ENCODE assay signal across 8 cellular contexts in genomic region chr1:154558610-154559495, GRCh38. TPM values are rescaled to one million over a fixed set of nuclear protein-coding genes. Genes with fewer than 3 reads are reported as not detected.
DNase-seq lines count a peak whose midpoint lies in the region; ATAC-seq, FAIRE-seq and TF ChIP-seq lines count a peak whose summit lies in the region.

Gene UBE2Q1, minus strand, starts transcription at chr1:154558662. Its CDS starts 109 bp downstream, at chr1:154558553.

- peak within 1 kb of the TSS; percentile 85 for H3K9ac ChIP-seq in endothelial cell of umbilical vein (replicated peaks; ENCODE audit: extremely low read depth, insufficient read depth, low read length)

- no peak for FAIRE-seq in D721Med (lab: Jason Lieb, UNC)
- peak; percentile 96 for FAIRE-seq in endothelial cell of umbilical vein (lab: Jason Lieb, UNC)

- H3K36me3 ChIP-seq in OCI-LY7 (ENCODE audit: insufficient read depth, low read length): peaks cover 27% of the 10 kb centered on the region
- peaks cover 11 to 15% of the 10 kb centered on the region in 2 experiments for H3K36me3 ChIP-seq in endothelial cell of umbilical vein (ENCODE audit: control insufficient read depth in 2 of 2, extremely low read depth in 1 of 2, insufficient read depth in 2 of 2, low read length in 2 of 2)

- dilution Hi-C loops in endothelial cell of umbilical vein (cut with MboI; ENCODE audit: extremely low pct_ligation_motif_present, low sequenced_read_pairs): no loop called here

- H3K4me3 ChIP-seq in OCI-LY7 (ENCODE audit: low read depth, low read length, poor library complexity, severe bottlenecking): peak within 1 kb of the TSS; percentile 96
- H3K4me3 ChIP-seq in endothelial cell of umbilical vein (replicated peaks in 1 of 3; ENCODE audit: insufficient read depth in 1 of 3, low read depth in 1 of 3, low read length in 3 of 3): peak within 1 kb of the TSS; percentile 92

- CTCF ChIA-PET in OCI-LY7 (lab: Charles Lee; ENCODE audit: unreplicated experiment): interaction anchor here (0.6 to 1.6 kb wide), 2 partner anchors 12 to 40 kb away, joined by 3 to 4 read pairs; no protein-coding TSS in a partner anchor
- CTCF ChIA-PET in endothelial cell of umbilical vein (lab: Charles Lee): interaction anchor here (0.6 to 6.2 kb wide), 43 partner anchors 9 to 533 kb away, joined by 3 to 51 read pairs (median 5); partner anchors contain the start of genes ADAR, CHRNB2, EFNA3 and PBXIP1

- POLR2A ChIA-PET in OCI-LY7 (lab: Charles Lee) (interaction anchor here (0.5 to 2.3 kb wide), 4 partner anchors 15 to 423 kb away, joined by 4 to 8 read pairs (median 4); no protein-coding TSS in a partner anchor), endothelial cell of umbilical vein (lab: Charles Lee) (interaction anchor here (0.5 to 1.0 kb wide), 4 partner anchors 47 to 385 kb away, joined by 3 to 4 read pairs (median 4); no protein-coding TSS in a partner anchor)

- no peaks in the 10 kb centered on the region for H3K9me3 ChIP-seq in OCI-LY7 (ENCODE audit: low read length)
- no peaks in the 10 kb centered on the region for H3K9me3 ChIP-seq in endothelial cell of umbilical vein (replicated peaks; ENCODE audit: control insufficient read depth, insufficient read depth, low read length)

- TF ChIP-seq POLR2A in endothelial cell of umbilical vein (IDR thresholded peaks at IDR 0.05; ENCODE audit: low read depth, low read length): peak; percentile 57

- H3K4me2 ChIP-seq in OCI-LY7 (ENCODE audit: low read length) (peak within 1 kb of the TSS; percentile 96), endothelial cell of umbilical vein (ENCODE audit: insufficient read depth, low read length) (peak within 1 kb of the TSS; percentile 94)

- H3K9me2 ChIP-seq in OCI-LY7 (ENCODE audit: insufficient read depth, low read length): no peaks in the 10 kb centered on the region

- H3K27me3 ChIP-seq in endothelial cell of umbilical vein (ENCODE audit: control insufficient read depth in 2 of 2, insufficient read depth in 2 of 2, low read length in 2 of 2): no peaks in the 10 kb centered on the region

- TF ChIP-seq CTCF in D721Med (IDR thresholded peaks at IDR 0.05; ENCODE audit: insufficient read depth, missing control alignments) (no peak), OCI-LY7 (conservative IDR thresholded peaks at IDR 0.05; ENCODE audit: low read length) (no peak), endothelial cell of umbilical vein (IDR thresholded peaks at IDR 0.05; ENCODE audit: extremely low read depth in 1 of 2, insufficient read depth in 1 of 2, low read depth in 1 of 2, low read length in 2 of 2) (no peak)

- no peaks in the 10 kb centered on the region for H3K9me1 ChIP-seq in endothelial cell of umbilical vein (replicated peaks; ENCODE audit: control insufficient read depth, extremely low read depth, insufficient read depth, low read length)

- BruUV-seq in OCI-LY7 (replicated peaks; lab: Mats Ljungman, UMichigan): TSS peak; percentile 93
- TSS peak; percentile 91 for BruUV-seq in endothelial cell of umbilical vein (replicated peaks; lab: Mats Ljungman, UMichigan)

- DNase-seq in D721Med (ENCODE audit: insufficient read length, low spot score) (peak; percentile 83), HuH-7.5 (ENCODE audit: low spot score) (peak; percentile 98), OCI-LY7 (ENCODE audit: low spot score) (peak; percentile 99), activated T-cell treated with anti-CD3 and anti-CD28 coated beads for 1 hour (ENCODE audit: low read depth) (peak; percentile 99), endothelial cell of umbilical vein (ENCODE audit: low read depth, low spot score) (peak; percentile 99), middle frontal gyrus (ENCODE audit: extremely low spot score, low spot score) (peak; percentile 98)
- peak; percentile 99 for DNase-seq in stimulated activated CD8-positive, alpha-beta memory T cell treated with anti-CD3 and anti-CD28 coated beads, Interleukin-2, amount 100 ng/mL, for 48 hours (ENCODE audit: low read depth in 2 of 2)

- H3K79me2 ChIP-seq in OCI-LY7 (ENCODE audit: insufficient read depth, low read depth, low read length): peaks cover 27% of the 10 kb centered on the region
- H3K79me2 ChIP-seq in endothelial cell of umbilical vein (ENCODE audit: control insufficient read depth, insufficient read depth, low read length): peaks cover 31% of the 10 kb centered on the region

- peaks cover 15% of the 10 kb centered on the region; the same call in 1 of the 2 replicates for H4K20me1 ChIP-seq in OCI-LY7 (ENCODE audit: insufficient read depth, low read length)
- H4K20me1 ChIP-seq in endothelial cell of umbilical vein (replicated peaks; ENCODE audit: control insufficient read depth, extremely low read depth, insufficient read depth, low read length): no peaks in the 10 kb centered on the region

- H3K4me1 ChIP-seq in OCI-LY7 (ENCODE audit: insufficient read depth, low read length, poor library complexity, severe bottlenecking) (peaks cover 22% of the 10 kb centered on the region), endothelial cell of umbilical vein (ENCODE audit: control insufficient read depth, extremely low read depth, insufficient read depth, low read length) (peaks cover 26% of the 10 kb centered on the region)

- H3K27ac ChIP-seq in OCI-LY7 (ENCODE audit: low read depth, low read length, poor library complexity, severe bottlenecking): peak within 1 kb of the TSS; percentile 63
- peak within 1 kb of the TSS; percentile 67 for H3K27ac ChIP-seq in endothelial cell of umbilical vein (ENCODE audit: insufficient read depth, low read depth, low read length)

- H2AFZ ChIP-seq in OCI-LY7 (ENCODE audit: low read length): peak within 1 kb of the TSS; percentile 69; the same call in 1 of the 2 replicates
- H2AFZ ChIP-seq in endothelial cell of umbilical vein (ENCODE audit: low read depth, low read length): peak within 1 kb of the TSS; percentile 94

- intact Hi-C loops in OCI-LY7 (cut with micrococcal nuclease; ENCODE audit: unreplicated experiment) (loop anchor here (1.0 to 5.0 kb wide), 9 partner anchors 50 to 524 kb away; partner anchors contain the start of genes ADAR, PMVK and UBAP2L), endothelial cell of umbilical vein (cut with micrococcal nuclease) (loop anchor here (1.0 to 5.0 kb wide), 15 partner anchors 25 to 527 kb away; partner anchors contain the start of genes ADAR, KCNN3, PBXIP1 and PMVK)

- peak; percentile 79 for ATAC-seq in GM21526 (IDR thresholded peaks at IDR 0.05; ENCODE audit: low FRiP score, unreplicated experiment)

TF ChIP-seq in endothelial cell of umbilical vein, 7 proteins besides CTCF, POLR2A, EP300 and RAD21:
- TF ChIP-seq JUN (IDR thresholded peaks at IDR 0.05; ENCODE audit: borderline replicate concordance, insufficient read depth, insufficient read length, low read depth) (no peak), MAX (IDR thresholded peaks at IDR 0.05; ENCODE audit: insufficient read depth, insufficient read length) (peak; percentile 100), POLR2AphosphoS5 (IDR thresholded peaks at IDR 0.05; ENCODE audit: insufficient read depth, low read depth, low read length) (peak; percentile 65)

RNA-seq across cellular contexts. Expression of gene UBE2Q1, which starts in this region (rescaled TPM):
- total RNA-seq in OCI-LY7 (2014; rRNA removed; shearing (Covaris generic)): 34.6 and 54.0 TPM in 2 replicates
- total RNA-seq in OCI-LY7 (2022): 84.5 and 93.7 TPM in 2 replicates
- 85.4 and 97.2 TPM in 2 replicates for total RNA-seq in endothelial cell of umbilical vein
- polyA plus RNA-seq in endothelial cell of umbilical vein: 16.5 and 18.3 TPM in 2 replicates
- 19.5 and 20.6 TPM in 2 replicates for polyA plus RNA-seq in endothelial cell of umbilical vein (2011; cell fraction: cytosol; rRNA removed)
- 28.2 and 47.4 TPM in 2 replicates for polyA plus RNA-seq in endothelial cell of umbilical vein (2011; cell fraction: nucleus; rRNA removed)
- polyA plus RNA-seq in endothelial cell of umbilical vein (2012): 60.3 and 79.7 TPM in 2 replicates
- 15.4 and 19.3 TPM in 2 replicates for polyA minus RNA-seq in endothelial cell of umbilical vein
- polyA minus RNA-seq in endothelial cell of umbilical vein (2011; cell fraction: cytosol; rRNA and poly(A)+ RNA removed): 12.7 TPM
- polyA minus RNA-seq in endothelial cell of umbilical vein (2011; cell fraction: nucleus; rRNA and poly(A)+ RNA removed): 10.2 and 13.8 TPM in 2 replicates

Comparison
In these comparisons a context has a peak if more than half of its experiments do, and no peak if none do; other contexts are left out.
1. Peak in every context shown above with its lines: DNase-seq, ATAC-seq, H3K4me3 ChIP-seq and H3K27ac ChIP-seq.